In the genomic region with DNA sequence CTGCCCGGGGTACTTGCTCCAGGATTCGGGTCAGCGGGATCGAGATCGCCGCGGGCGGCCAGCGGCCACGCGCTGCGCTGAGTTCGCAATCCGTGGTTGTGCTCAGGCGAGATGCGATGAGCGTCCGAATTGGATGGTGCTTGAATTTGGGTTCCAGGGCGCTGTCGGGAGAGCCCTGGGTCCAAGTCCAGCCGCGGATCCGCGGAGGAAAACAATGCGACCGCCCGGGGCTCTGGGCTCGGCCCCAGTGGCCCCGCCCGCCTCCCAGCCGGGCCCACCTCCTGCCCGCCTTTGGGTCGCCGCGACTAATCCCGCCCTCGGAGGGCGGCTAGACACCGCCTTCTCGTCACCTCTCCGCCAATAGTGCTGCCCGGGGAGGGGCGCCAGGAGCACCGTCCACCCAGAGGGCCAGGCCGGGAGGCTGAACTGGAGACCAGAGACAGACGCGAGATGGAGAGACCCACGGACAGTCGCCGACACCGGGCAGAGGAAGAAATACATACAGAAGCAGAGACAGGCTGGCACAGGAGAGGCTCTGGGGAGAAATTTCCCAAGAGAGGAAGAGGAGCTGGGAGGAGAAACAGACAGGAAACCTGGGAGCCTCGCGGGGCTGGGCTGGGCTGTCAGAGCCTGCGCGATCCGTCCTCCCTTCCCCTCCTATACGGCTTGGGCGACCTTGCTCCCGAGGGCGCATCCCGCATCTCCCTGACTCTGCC, we compare ENCODE assay signal across 8 cellular contexts. TPM values are rescaled to one million over a fixed set of nuclear protein-coding genes. Genes with fewer than 3 reads are reported as not detected.
DNase-seq lines count a peak whose midpoint lies in the region; ATAC-seq, FAIRE-seq and TF ChIP-seq lines count a peak whose summit lies in the region.

A gene with protein sequence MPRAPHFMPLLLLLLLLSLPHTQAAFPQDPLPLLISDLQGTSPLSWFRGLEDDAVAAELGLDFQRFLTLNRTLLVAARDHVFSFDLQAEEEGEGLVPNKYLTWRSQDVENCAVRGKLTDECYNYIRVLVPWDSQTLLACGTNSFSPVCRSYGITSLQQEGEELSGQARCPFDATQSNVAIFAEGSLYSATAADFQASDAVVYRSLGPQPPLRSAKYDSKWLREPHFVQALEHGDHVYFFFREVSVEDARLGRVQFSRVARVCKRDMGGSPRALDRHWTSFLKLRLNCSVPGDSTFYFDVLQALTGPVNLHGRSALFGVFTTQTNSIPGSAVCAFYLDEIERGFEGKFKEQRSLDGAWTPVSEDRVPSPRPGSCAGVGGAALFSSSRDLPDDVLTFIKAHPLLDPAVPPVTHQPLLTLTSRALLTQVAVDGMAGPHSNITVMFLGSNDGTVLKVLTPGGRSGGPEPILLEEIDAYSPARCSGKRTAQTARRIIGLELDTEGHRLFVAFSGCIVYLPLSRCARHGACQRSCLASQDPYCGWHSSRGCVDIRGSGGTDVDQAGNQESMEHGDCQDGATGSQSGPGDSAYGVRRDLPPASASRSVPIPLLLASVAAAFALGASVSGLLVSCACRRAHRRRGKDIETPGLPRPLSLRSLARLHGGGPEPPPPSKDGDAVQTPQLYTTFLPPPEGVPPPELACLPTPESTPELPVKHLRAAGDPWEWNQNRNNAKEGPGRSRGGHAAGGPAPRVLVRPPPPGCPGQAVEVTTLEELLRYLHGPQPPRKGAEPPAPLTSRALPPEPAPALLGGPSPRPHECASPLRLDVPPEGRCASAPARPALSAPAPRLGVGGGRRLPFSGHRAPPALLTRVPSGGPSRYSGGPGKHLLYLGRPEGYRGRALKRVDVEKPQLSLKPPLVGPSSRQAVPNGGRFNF (minus strand): TSS at position 216 of the 716 bp plus-strand sequence. CDS start 4,010 bp downstream, outside the sequence.

- H3K27ac ChIP-seq in AG04450 (ENCODE audit: low read depth, low read length), result no peak within 1 kb of the TSS
- H3K27ac ChIP-seq in small intestine (ENCODE audit: low read depth in 1 of 2, low read length in 1 of 2), result peak within 1 kb of the TSS; percentile 36 to 60

- peak; percentile 68 for DNase-seq in AG04450 (ENCODE audit: low read depth, low spot score)
- peak; percentile 90 for DNase-seq in NCI-H2196 treated with DMSO at 0.1 percent for 48 hours (lab: John Stamatoyannopoulos, UW; ENCODE audit: unreplicated experiment)
- DNase-seq in cardiac fibroblast (ENCODE audit: low read depth in 2 of 2), result peak; percentile 88 to 93
- peak; percentile 95 for DNase-seq in iPS-NIHi7 (ENCODE audit: extremely low spot score)
- DNase-seq in small intestine, result peak; percentile 94

- POLR2A ChIA-PET in AG04450 (lab: Yijun Ruan, JAX), result interaction anchor here (1.0 kb wide), 1 partner anchor 12 kb away, joined by 3 read pairs; no protein-coding TSS in a partner anchor

- H3K4me1 ChIP-seq in small intestine (ENCODE audit: control insufficient read depth in 2 of 2, insufficient read depth in 1 of 2, low read depth in 1 of 2, low read length in 1 of 2), result peaks cover 0 to 3% of the 10 kb centered on the region in 2 donors

- no peaks in the 10 kb centered on the region for H3K36me3 ChIP-seq in small intestine (ENCODE audit: control insufficient read depth in 2 of 2, insufficient read depth in 2 of 2, low read length in 2 of 2)

- H3K9me3 ChIP-seq in AG04450 (ENCODE audit: control insufficient read depth, insufficient read depth, low read length), result peaks cover 2% of the 10 kb centered on the region; the same call in 1 of the 2 replicates
- no peaks in the 10 kb centered on the region for H3K9me3 ChIP-seq in small intestine (ENCODE audit: control insufficient read depth, low read depth)

- CTCF ChIA-PET in AG04450 (lab: Charles Lee), result interaction anchor here (0.6 kb wide), 1 partner anchor 387 kb away, joined by 3 read pairs; no protein-coding TSS in a partner anchor

- peak; percentile 97 for ATAC-seq in GM18909 (IDR thresholded peaks at IDR 0.05; ENCODE audit: poor library complexity, unreplicated experiment)
- peak; percentile 98 for ATAC-seq in HG03159 (IDR thresholded peaks at IDR 0.05; ENCODE audit: unreplicated experiment)

- H3K27me3 ChIP-seq in AG04450 (ENCODE audit: control insufficient read depth, insufficient read depth, low read length) (no peaks in the 10 kb centered on the region), small intestine (ENCODE audit: control insufficient read depth in 2 of 2, insufficient read depth in 2 of 2, low read length in 2 of 2) (no peaks in the 10 kb centered on the region)

- TF ChIP-seq CTCF in AG04450 (IDR thresholded peaks at IDR 0.05; ENCODE audit: low read depth, low read length), result no peak
- TF ChIP-seq CTCF in WI38 (IDR thresholded peaks at IDR 0.05; ENCODE audit: low read depth, low read length), result no peak
- TF ChIP-seq CTCF in cardiac fibroblast (IDR thresholded peaks at IDR 0.05; ENCODE audit: low read depth, low read length), result no peak

- FAIRE-seq in small intestine (lab: Jason Lieb, UNC), result no peak

- H3K4me3 ChIP-seq in AG04450 (ENCODE audit: low read depth, low read length) (peak within 1 kb of the TSS; percentile 73), WI38 (ENCODE audit: low read depth, low read length) (peak within 1 kb of the TSS; percentile 69), cardiac fibroblast (replicated peaks in 1 of 2; ENCODE audit: low read depth in 2 of 2, low read length in 2 of 2) (peak within 1 kb of the TSS; percentile 66 to 73), small intestine (ENCODE audit: low read depth in 1 of 2, low read length in 2 of 2) (peak within 1 kb of the TSS; percentile 45 to 91)

- 0 to 1% (median 1%) methylated on average over 51 to 61 of the region's 61 CpGs for WGBS in small intestine, 3 donors

RNA-seq across cellular contexts. Expression of the gene that starts here (rescaled TPM):
- polyA plus RNA-seq in AG04450 (2011; rRNA removed), result 1.3 and 1.8 TPM in 2 replicates
- polyA minus RNA-seq in AG04450 (2011; rRNA and poly(A)+ RNA removed), result 1.9 and 2.4 TPM in 2 replicates
- 100 to 1,000 TPM in 1 of 3 donors, 10 to 100 TPM in 1, 1 to 10 TPM in 1; 8.7 to 140 (median 73.5) TPM for polyA plus RNA-seq in small intestine
